Comparison of ENCODE assay signal across 16 cellular contexts in genomic region chr11:70153133-70153727, GRCh38. TPM values are rescaled to one million over a fixed set of nuclear protein-coding genes. Genes with fewer than 3 reads are reported as not detected.
DNase-seq lines count a peak whose midpoint lies in the region; ATAC-seq, FAIRE-seq and TF ChIP-seq lines count a peak whose summit lies in the region.
"Had no signal": no experiment of that assay in that cellular context is flagged by ENCODE, and none has a peak within 500 bp of the region (broad histone marks: within the 10 kb centered on the region; RNA-seq: fewer than 3 reads in every experiment).

No MANE protein-coding gene starts in this region.

- peak overlapping the region in 10 of 11 experiments; percentile 28 to 92 (median 62); a peak in 19 of 22 replicates for H3K27ac ChIP-seq in BLaER1 treated with 17β-estradiol and CSF1 and Interleukin-3, amounts not matched to agents 10 nM and 100 nM
- H3K27ac ChIP-seq in K562 (ENCODE audit: extremely low read depth, low read depth, low read length) (no peak overlapping the region), dorsolateral prefrontal cortex (no peak overlapping the region)

- in situ Hi-C loops in K562 (cut with MboI), result no loop called here

- TF ChIP-seq RAD21 in K562 (CRISPR knock-in tag; conservative IDR thresholded peaks at IDR 0.05 in 1 of 2, IDR thresholded peaks at IDR 0.05 in 1 of 2), result no peak

- peaks cover 0 to 6% of the 10 kb centered on the region in 2 donors for H3K27me3 Mint-ChIP-seq in natural killer cell treated with Interleukin-12 subunit alpha and Interleukin-12 subunit beta and Interleukin-15 and Interleukin-18, amount 100 ng/mL, for 72 hours

- H3K9me1 ChIP-seq in K562 (ENCODE audit: control insufficient read depth, insufficient read depth, low read length), result no peaks in the 10 kb centered on the region

- H3K4me1 Mint-ChIP-seq in natural killer cell treated with Interleukin-12 subunit alpha and Interleukin-12 subunit beta and Interleukin-15 and Interleukin-18, amount 100 ng/mL, for 72 hours (ENCODE audit: low read depth in 2 of 2), result no peaks in the 10 kb centered on the region

- H3K4me1 ChIP-seq in BLaER1 treated with 17β-estradiol and CSF1 and Interleukin-3, amounts not matched to agents 10 nM and 100 nM, result peaks cover 63 to 100% (median 98%) of the 10 kb centered on the region in 10 experiments
- peaks cover 0 to 6% of the 10 kb centered on the region in 2 experiments; a peak in 3 of 5 replicates for H3K4me1 ChIP-seq in K562 (replicated peaks in 1 of 2; ENCODE audit: control insufficient read depth in 2 of 2, insufficient read depth in 2 of 2, low read length in 2 of 2)
- H3K4me1 ChIP-seq: HAP-1 had no signal

- H3K4me2 ChIP-seq in BLaER1 treated with 17β-estradiol and CSF1 and Interleukin-3, amounts not matched to agents 10 nM and 100 nM, result peak overlapping the region; percentile 10 to 95 (median 86); a peak in 20 of 22 replicates
- no peak overlapping the region for H3K4me2 ChIP-seq in K562 (ENCODE audit: insufficient read depth, low read length)

- peaks cover 0 to 13% (median 8%) of the 10 kb centered on the region in 11 experiments; a peak in 7 of 22 replicates for H3K9me3 ChIP-seq in BLaER1 treated with 17β-estradiol and CSF1 and Interleukin-3, amounts not matched to agents 10 nM and 100 nM (replicated peaks in 1 of 11)
- H3K9me3 ChIP-seq in K562 (replicated peaks; ENCODE audit: control insufficient read depth, insufficient read depth, low read depth, low read length), result no peaks in the 10 kb centered on the region
- H3K9me3 ChIP-seq: HAP-1 had no signal

- peak overlapping the region in 4 of 11 experiments; percentile 3 to 39 (median 22); a peak in 3 of 22 replicates for H3K9ac ChIP-seq in BLaER1 treated with 17β-estradiol and CSF1 and Interleukin-3, amounts not matched to agents 10 nM and 100 nM
- H3K9ac ChIP-seq in K562 (ENCODE audit: insufficient read depth in 1 of 2, low read depth in 2 of 2, low read length in 2 of 2), result no peak overlapping the region

- H2AFZ ChIP-seq in K562 (ENCODE audit: low read depth, low read length), result 0 out of 2 replicates have a peak overlapping the region, but pooled peaks have one; percentile 23

- no peak overlapping the region for H3K27ac Mint-ChIP-seq in natural killer cell treated with Interleukin-12 subunit alpha and Interleukin-12 subunit beta and Interleukin-15 and Interleukin-18, amount 100 ng/mL, for 72 hours
- H3K27ac Mint-ChIP-seq: CD8-positive, alpha-beta T cell; T-helper 1 cell treated with Interleukin-12 subunit alpha and Interleukin-12 subunit beta and Interleukin-4 antibody, amounts not matched to agents 30 μg/mL and 1 μg/mL, for 36 hours had no signal

- H3K27me3 ChIP-seq in BLaER1 treated with 17β-estradiol and CSF1 and Interleukin-3, amounts not matched to agents 10 nM and 100 nM, result peaks cover 0 to 23% (median 0%) of the 10 kb centered on the region in 11 experiments; a peak in 4 of 22 replicates
- H3K27me3 ChIP-seq in K562 (ENCODE audit: control insufficient read depth in 2 of 2, insufficient read depth in 2 of 2, low read length in 2 of 2), result peaks cover 41 to 71% of the 10 kb centered on the region in 2 experiments
- H3K27me3 ChIP-seq in dorsolateral prefrontal cortex, result peaks cover 0 to 7% (median 0%) of the 10 kb centered on the region in 45 donors

- no peak; the same call in 2 of the 3 replicates for ATAC-seq in K562
- ATAC-seq in natural killer cell treated with Interleukin-12 subunit alpha and Interleukin-12 subunit beta and Interleukin-15 and Interleukin-18, amount 100 ng/mL, for 72 hours, result no peak
- ATAC-seq: CD8-positive, alpha-beta T cell had no signal

- TF ChIP-seq CTCF in K562 (IDR thresholded peaks at IDR 0.05 in 2 of 3, conservative IDR thresholded peaks at IDR 0.05 in 1 of 3; ENCODE audit: insufficient read depth in 2 of 3, low read depth in 1 of 3, low read length in 3 of 3) (no peak), dorsolateral prefrontal cortex (IDR thresholded peaks at IDR 0.05 in 54 of 56, conservative IDR thresholded peaks at IDR 0.05 in 2 of 56; ENCODE audit: low read depth in 1 of 56, partially characterized antibody in 56 of 56) (no peak)

- CTCF ChIA-PET in K562 (lab: Yijun Ruan, JAX; ENCODE audit: low intra/inter-chr PET ratio), result no interaction called here

- H3K4me3 Mint-ChIP-seq in natural killer cell treated with Interleukin-12 subunit alpha and Interleukin-12 subunit beta and Interleukin-15 and Interleukin-18, amount 100 ng/mL, for 72 hours, result no peak overlapping the region
- H3K4me3 Mint-ChIP-seq: CD8-positive, alpha-beta T cell; T-helper 1 cell treated with Interleukin-12 subunit alpha and Interleukin-12 subunit beta and Interleukin-4 antibody, amounts not matched to agents 30 μg/mL and 1 μg/mL, for 36 hours had no signal

- intact Hi-C loops in K562 (cut with micrococcal nuclease) (no loop called here), dorsolateral prefrontal cortex (cut with DNase I) (no loop called here)

- no peak for TF ChIP-seq POLR2A in K562 (conservative IDR thresholded peaks at IDR 0.05)

- H3K9me3 Mint-ChIP-seq in natural killer cell treated with Interleukin-12 subunit alpha and Interleukin-12 subunit beta and Interleukin-15 and Interleukin-18, amount 100 ng/mL, for 72 hours, result no peaks in the 10 kb centered on the region
- H3K9me3 Mint-ChIP-seq: CD8-positive, alpha-beta T cell; T-helper 1 cell treated with Interleukin-12 subunit alpha and Interleukin-12 subunit beta and Interleukin-4 antibody, amounts not matched to agents 30 μg/mL and 1 μg/mL, for 36 hours had no signal

- H3K4me3 ChIP-seq in BLaER1 treated with 17β-estradiol and CSF1 and Interleukin-3, amounts not matched to agents 10 nM and 100 nM, result no peak overlapping the region
- H3K4me3 ChIP-seq in K562, result no peak overlapping the region
- H3K4me3 ChIP-seq in dorsolateral prefrontal cortex, result no peak overlapping the region
- H3K4me3 ChIP-seq: HAP-1 had no signal

- DNase-seq in Kasumi-1 (lab: John Stamatoyannopoulos, UW) (peak; percentile 19 to 22), OCI-M1 (lab: John Stamatoyannopoulos, UW) (peak; percentile 72), K562 (ENCODE audit: extremely low read depth in 1 of 4, low spot score in 3 of 4) (no peak), dorsolateral prefrontal cortex (no peak), GM03348 (ENCODE audit: low spot score) (no peak)
- DNase-seq in natural killer cell treated with Interleukin-12 subunit alpha and Interleukin-12 subunit beta and Interleukin-15 and Interleukin-18, amount 100 ng/mL, for 72 hours (ENCODE audit: low spot score), result no peak
- DNase-seq: ACHN; CD8-positive, alpha-beta T cell; IMR-90; NCI-H187 treated with DMSO at 0.1 percent for 48 hours; NCI-H446 treated with DMSO at 0.1 percent for 48 hours; NCI-H748 treated with DMSO at 0.1 percent for 48 hours had no signal

- no peak for TF ChIP-seq EP300 in K562 (IDR thresholded peaks at IDR 0.05; ENCODE audit: low read length)

- WGBS in K562 (ENCODE audit: insufficient coverage, low coverage, missing lambda C conversion rate), result 34% methylated on average over 7 of the region's 7 CpGs

- H3K79me2 ChIP-seq in K562 (ENCODE audit: control insufficient read depth, insufficient read depth, low read length), result no peaks in the 10 kb centered on the region

- H4K20me1 ChIP-seq in BLaER1 treated with 17β-estradiol and CSF1 and Interleukin-3, amounts not matched to agents 10 nM and 100 nM, result no peaks in the 10 kb centered on the region
- H4K20me1 ChIP-seq in K562 (replicated peaks; ENCODE audit: control insufficient read depth, insufficient read depth, low read length), result peaks cover 10% of the 10 kb centered on the region; the same call in 1 of the 2 replicates

- BruUV-seq in K562 (replicated peaks; lab: Mats Ljungman, UMichigan), result no TSS peak

- H3K36me3 Mint-ChIP-seq in natural killer cell treated with Interleukin-12 subunit alpha and Interleukin-12 subunit beta and Interleukin-15 and Interleukin-18, amount 100 ng/mL, for 72 hours, result no peaks in the 10 kb centered on the region
- H3K36me3 Mint-ChIP-seq: CD8-positive, alpha-beta T cell had no signal

- H3K36me3 ChIP-seq in BLaER1 treated with 17β-estradiol and CSF1 and Interleukin-3, amounts not matched to agents 10 nM and 100 nM, result no peaks in the 10 kb centered on the region
- no peaks in the 10 kb centered on the region for H3K36me3 ChIP-seq in K562 (ENCODE audit: control insufficient read depth, insufficient read depth, low read length)
- H3K36me3 ChIP-seq: HAP-1 had no signal

- POLR2A ChIA-PET in K562 (lab: Yijun Ruan, JAX), result no interaction called here

- no peak for FAIRE-seq in K562 (lab: Jason Lieb, UNC)
- FAIRE-seq: GM12891 had no signal

RNA-seq across cellular contexts. Expression of gene FADD, which starts 49.9 kb away (rescaled TPM):
- 9.8 and 23.6 TPM in 2 replicates for total RNA-seq in K562 (2011; cell fraction: chromatin; rRNA removed; ENCODE audit: low replicate concordance)
- total RNA-seq in K562 (2011; cell fraction: nucleolus; rRNA removed), result 23.6 and 28.0 TPM in 2 replicates
- 17.0 and 17.6 TPM in 2 replicates for total RNA-seq in K562 (2011; cell fraction: nucleoplasm; rRNA removed)
- total RNA-seq in K562 (2014; rRNA removed) (20.1 and 20.4 TPM in 2 replicates), K562 (2014; rRNA removed; fragmentation: Illumina TruSeq; extraction: Trizol) (15.5 and 17.2 TPM in 2 replicates), K562 (2015; rRNA removed; fragmentation: Illumina TruSeq; extraction: Trizol) (18.4 and 20.9 TPM in 2 replicates), K562 (2021) (24.1 and 26.2 TPM in 2 replicates), dorsolateral prefrontal cortex (10 to 100 TPM in 105 of 120 experiments, 1 to 10 TPM in 15; 8.6 to 18.8 (median 12.1) TPM)
- polyA plus RNA-seq in K562 (2011; rRNA removed) (23.6 and 26.9 TPM in 2 replicates), K562 (2014; fragmentation: Illumina TruSeq; extraction: Trizol) (17.2 and 17.7 TPM in 2 replicates), K562 (2014; fragmentation: Nextera tagmentation; extraction: Ambion mirVana) (under 1 TPM; 0.29 to 0.30 TPM), K562 (2014; rRNA removed) (26.7 and 28.7 TPM in 2 replicates)
- 24.3 and 37.3 TPM in 2 replicates for polyA plus RNA-seq in K562 (2011; cell fraction: cytosol; rRNA removed)
- 11.2 and 14.3 TPM in 2 replicates for polyA plus RNA-seq in K562 (2011; cell fraction: nucleus; rRNA removed)
- 20.7 and 23.8 TPM in 2 replicates for polyA plus RNA-seq in K562 (2012)
- polyA minus RNA-seq in K562 (2011; rRNA and poly(A)+ RNA removed), result 17.5 and 22.8 TPM in 2 replicates
- 13.8 and 19.3 TPM in 2 replicates for polyA minus RNA-seq in K562 (2011; cell fraction: cytosol; rRNA and poly(A)+ RNA removed)
- polyA minus RNA-seq in K562 (2011; cell fraction: nucleus; rRNA and poly(A)+ RNA removed), result 17.8 and 23.5 TPM in 2 replicates
- 10 to 100 TPM; 30.9 to 32.3 TPM for total RNA-seq in natural killer cell treated with Interleukin-12 subunit alpha and Interleukin-12 subunit beta and Interleukin-15 and Interleukin-18, amount 100 ng/mL, for 72 hours

Comparison
In these comparisons a context has a peak if more than half of its experiments do, and no peak if none do; other contexts are left out.
1. H3K27ac ChIP-seq: peak in BLaER1 treated with 17β-estradiol and CSF1 and Interleukin-3, amounts not matched to agents 10 nM and 100 nM (10 of 11); none in K562 (single experiment) and dorsolateral prefrontal cortex (0 of 59).
2. DNase-seq: peak in Kasumi-1 (2 of 2) and OCI-M1 (single experiment); none in K562 (0 of 4), natural killer cell treated with Interleukin-12 subunit alpha and Interleukin-12 subunit beta and Interleukin-15 and Interleukin-18, amount 100 ng/mL, for 72 hours (single experiment), dorsolateral prefrontal cortex (0 of 10) and GM03348 (single experiment).